Comparison of ENCODE assay signal across 8 cellular contexts in genomic region chr5:163506726-163507125, GRCh38. TPM values are rescaled to one million over a fixed set of nuclear protein-coding genes. Genes with fewer than 3 reads are reported as not detected.
A peak's percentile ranks its signal among the peaks of the same experiment; 100 is the strongest.
DNase-seq lines count a peak whose midpoint lies in the region; ATAC-seq and TF ChIP-seq lines count a peak whose summit lies in the region.

No MANE protein-coding gene starts in this region.

- TF ChIP-seq POLR2A in thyroid gland (IDR thresholded peaks at IDR 0.05), result no peak

- 1 to 3% methylated on average over 8 of the region's 8 CpGs for WGBS in thyroid gland, 2 donors

- ATAC-seq in left lung (no peak), HG02938 (IDR thresholded peaks at IDR 0.05; ENCODE audit: unreplicated experiment) (no peak), GM19351 (IDR thresholded peaks at IDR 0.05; ENCODE audit: unreplicated experiment) (no peak), HG02970 (IDR thresholded peaks at IDR 0.05; ENCODE audit: low FRiP score, unreplicated experiment) (no peak)

- peak overlapping the region; percentile 95 for H3K4me2 ChIP-seq in BLaER1

- H3K4me1 ChIP-seq in BLaER1 (peaks cover 45% of the 10 kb centered on the region), left lung (peaks cover 10 to 61% of the 10 kb centered on the region in 2 donors), thyroid gland (peaks cover 42 to 59% of the 10 kb centered on the region in 2 donors)

- H4K20me1 ChIP-seq in BLaER1, result peaks cover 61% of the 10 kb centered on the region

- DNase-seq in HT1080 (ENCODE audit: low read depth), result peak; percentile 20
- no peak for DNase-seq in left lung
- DNase-seq in thyroid gland, result no peak

- no peaks in the 10 kb centered on the region for H3K27me3 ChIP-seq in BLaER1
- no peaks in the 10 kb centered on the region for H3K27me3 ChIP-seq in left lung
- no peaks in the 10 kb centered on the region for H3K27me3 ChIP-seq in thyroid gland

- H3K9me3 ChIP-seq in BLaER1 (no peaks in the 10 kb centered on the region), left lung (no peaks in the 10 kb centered on the region), thyroid gland (no peaks in the 10 kb centered on the region)

- peak overlapping the region; percentile 92 for H3K9ac ChIP-seq in BLaER1

- H3K27ac ChIP-seq in BLaER1 (peak overlapping the region; percentile 90; the same call in 1 of the 2 replicates), angular gyrus (ENCODE audit: low read depth, low read length) (peak overlapping the region; percentile 22), left lung (peak overlapping the region; percentile 98 to 99), thyroid gland (peak overlapping the region; percentile 93 to 99 (median 96))

- peak overlapping the region; percentile 72 for H3K4me3 ChIP-seq in BLaER1
- H3K4me3 ChIP-seq in left lung, result peak overlapping the region; percentile 82 to 84
- peak overlapping the region in 2 of 3 donors; percentile 43 to 63 for H3K4me3 ChIP-seq in thyroid gland (replicated peaks in 1 of 3)

- intact Hi-C loops in left lung (cut with DNase I), result no loop called here
- intact Hi-C loops in thyroid gland (cut with DNase I), result no loop called here

- TF ChIP-seq CTCF in left lung (IDR thresholded peaks at IDR 0.05) (no peak), thyroid gland (IDR thresholded peaks at IDR 0.05) (no peak)

- H3K36me3 ChIP-seq in BLaER1 (peaks cover 26% of the 10 kb centered on the region), left lung (peaks cover 0 to 2% of the 10 kb centered on the region in 2 donors), thyroid gland (no peaks in the 10 kb centered on the region)

RNA-seq across cellular contexts. Expression of gene MAT2B, which starts 1.3 kb away (rescaled TPM):
- total RNA-seq in HT1080 (2014; rRNA removed; shearing (Covaris generic)), result 37.5 and 63.4 TPM in 2 replicates
- 76.6 and 86.5 TPM in 2 replicates for polyA plus RNA-seq in HT1080 (2015; cell fraction: cytosol; rRNA removed)
- 43.5 and 45.5 TPM in 2 replicates for polyA plus RNA-seq in HT1080 (2015; cell fraction: nucleus; rRNA removed)
- total RNA-seq in left lung (10 to 100 TPM; 51.8 to 61.1 TPM), thyroid gland (100 to 1,000 TPM in 2 of 4 donors, 10 to 100 TPM in 2; 74.0 to 110 (median 101) TPM)

RNA-seq across cellular contexts. Expression of gene HMMR, which starts 46.3 kb away (rescaled TPM):
- total RNA-seq in HT1080 (2014; rRNA removed; shearing (Covaris generic)), result 67.6 and 71.2 TPM in 2 replicates
- 57.2 and 65.5 TPM in 2 replicates for polyA plus RNA-seq in HT1080 (2015; cell fraction: cytosol; rRNA removed)
- 134 and 140 TPM in 2 replicates for polyA plus RNA-seq in HT1080 (2015; cell fraction: nucleus; rRNA removed)
- 1 to 10 TPM; 3.6 to 8.8 TPM for total RNA-seq in left lung
- total RNA-seq in thyroid gland, result 1 to 10 TPM in 1 of 4 donors, under 1 TPM in 3; 0.56 to 1.8 (median 0.68) TPM

RNA-seq across cellular contexts. Expression of gene NUDCD2, which starts 46.8 kb away (rescaled TPM):
- 23.2 and 27.6 TPM in 2 replicates for total RNA-seq in HT1080 (2014; rRNA removed; shearing (Covaris generic))
- polyA plus RNA-seq in HT1080 (2015; cell fraction: cytosol; rRNA removed), result 11.1 and 14.0 TPM in 2 replicates
- polyA plus RNA-seq in HT1080 (2015; cell fraction: nucleus; rRNA removed), result 13.9 and 15.8 TPM in 2 replicates
- 10 to 100 TPM; 17.9 to 24.8 TPM for total RNA-seq in left lung
- 10 to 100 TPM in 3 of 4 donors, 1 to 10 TPM in 1; 7.0 to 19.5 (median 14.8) TPM for total RNA-seq in thyroid gland

Comparison
In these comparisons a context has a peak if more than half of its experiments do, and no peak if none do; other contexts are left out.
1. H3K27ac ChIP-seq: peak in every context shown above with its lines; median percentile 98 in left lung; 96 in thyroid gland; 90 in BLaER1; 22 in angular gyrus.